13 cellular contexts compared by ENCODE assay signal in genomic region chr9:34451545-34451944, GRCh38. TPM values are rescaled to one million over a fixed set of nuclear protein-coding genes. Genes with fewer than 3 reads are reported as not detected.
A peak's percentile ranks its signal among the peaks of the same experiment; 100 is the strongest.
DNase-seq lines count a peak whose midpoint lies in the region; FAIRE-seq and TF ChIP-seq lines count a peak whose summit lies in the region.
"Had no signal": no experiment of that assay in that cellular context is flagged by ENCODE, and none has a peak within 500 bp of the region (broad histone marks: within the 10 kb centered on the region; RNA-seq: fewer than 3 reads in every experiment).

No MANE protein-coding gene starts in this region.

- intact Hi-C loops in colonic mucosa (cut with DNase I), result no loop called here

- no peaks in the 10 kb centered on the region for H3K36me3 ChIP-seq in hepatocyte (replicated peaks; ENCODE audit: insufficient read depth, low read depth)
- H3K36me3 ChIP-seq in colonic mucosa, result no peaks in the 10 kb centered on the region
- H3K36me3 ChIP-seq: MG63 had no signal

- peaks cover 37% of the 10 kb centered on the region for H4K20me1 ChIP-seq in hepatocyte (ENCODE audit: insufficient read depth, poor library complexity, severe bottlenecking)

- H3K4me3 ChIP-seq in NB4 (ENCODE audit: low read depth, low read length), result no peak overlapping the region
- no peak overlapping the region for H3K4me3 ChIP-seq in fibroblast of mammary gland (ENCODE audit: control insufficient read depth, low read depth, low read length)
- H3K4me3 ChIP-seq in hepatocyte, result no peak overlapping the region
- no peak overlapping the region for H3K4me3 ChIP-seq in colonic mucosa
- H3K4me3 ChIP-seq: MG63 had no signal

- no peak overlapping the region for H2AFZ ChIP-seq in hepatocyte

- DNase-seq in GM03348 (ENCODE audit: low spot score), result peak; percentile 17
- DNase-seq in GM19239 (ENCODE audit: insufficient read length, low spot score), result no peak
- DNase-seq in NB4 (ENCODE audit: low read depth), result peak; percentile 48
- DNase-seq in fibroblast of mammary gland (ENCODE audit: low read depth), result peak; percentile 35
- no peak for DNase-seq in SIG-M5 treated with dmso at 0.1 percent for 504 hours (lab: John Stamatoyannopoulos, UW; ENCODE audit: unreplicated experiment)
- no peak for DNase-seq in hepatocyte (ENCODE audit: low spot score)
- no peak for DNase-seq in colonic mucosa
- DNase-seq in G401 (ENCODE audit: low spot score), result no peak
- DNase-seq: MG63; stimulated activated naive CD4-positive, alpha-beta T cell treated with Interleukin-2 at 50 U/mL for 16 hours had no signal

- no peak overlapping the region for H3K9ac ChIP-seq in colonic mucosa (ENCODE audit: low read depth in 2 of 2, low read length in 2 of 2)

- H3K9me3 ChIP-seq in hepatocyte (ENCODE audit: low read depth) (no peaks in the 10 kb centered on the region), colonic mucosa (no peaks in the 10 kb centered on the region)
- H3K9me3 ChIP-seq: MG63 had no signal

- peaks cover 39% of the 10 kb centered on the region for H3K79me2 ChIP-seq in hepatocyte

- WGBS in hepatocyte (ENCODE audit: low lambda C conversion rate, missing lambda C conversion rate), result 46% methylated on average over 3 of the region's 3 CpGs

- no peaks in the 10 kb centered on the region for H3K27me3 ChIP-seq in hepatocyte
- no peaks in the 10 kb centered on the region for H3K27me3 ChIP-seq in colonic mucosa
- H3K27me3 ChIP-seq: MG63 had no signal

- in situ Hi-C loops in G401 (cut with HindIII; ENCODE audit: low sequenced_read_pairs), result no loop called here

- FAIRE-seq in GM19239 (lab: Jason Lieb, UNC), result peak; percentile 21

- no peaks in the 10 kb centered on the region for H3K9me2 ChIP-seq in hepatocyte (replicated peaks; ENCODE audit: insufficient read depth)

- TF ChIP-seq CTCF in NB4 (IDR thresholded peaks at IDR 0.05; ENCODE audit: low read depth, low read length) (no peak), fibroblast of mammary gland (conservative IDR thresholded peaks at IDR 0.05; ENCODE audit: control insufficient read depth, insufficient read depth, low read depth, low read length) (no peak), hepatocyte (IDR thresholded peaks at IDR 0.05; ENCODE audit: poor library complexity) (no peak), colonic mucosa (IDR thresholded peaks at IDR 0.05) (no peak)

- H3K4me2 ChIP-seq in hepatocyte, result no peak overlapping the region

- H3K27ac ChIP-seq in hepatocyte (no peak overlapping the region), colonic mucosa (no peak overlapping the region)

- H3K4me1 ChIP-seq in hepatocyte (ENCODE audit: insufficient read depth), result no peaks in the 10 kb centered on the region
- no peaks in the 10 kb centered on the region for H3K4me1 ChIP-seq in colonic mucosa

- TF ChIP-seq POLR2A in NB4 (IDR thresholded peaks at IDR 0.05; ENCODE audit: extremely low read depth, insufficient read length), result no peak

RNA-seq across cellular contexts. Expression of gene FAM219A, which starts 6.8 kb away (rescaled TPM):
- total RNA-seq in hepatocyte (8.8 and 9.5 TPM in 2 replicates), colonic mucosa (1 to 10 TPM; 6.3 to 7.5 TPM)
- 15.0 and 16.3 TPM in 2 replicates for polyA plus RNA-seq in hepatocyte
- total RNA-seq in G401 (2014; rRNA removed; shearing (Covaris generic)), result 5.2 TPM in 2 replicates

RNA-seq across cellular contexts. Expression of gene DNAI1, which starts 7.1 kb away (rescaled TPM):
- 0.57 TPM in 1 of 2 replicates, not detected in the other for total RNA-seq in hepatocyte
- polyA plus RNA-seq in hepatocyte, result not detected in 2 replicates
- not detected for total RNA-seq in colonic mucosa
- not detected in 2 replicates for total RNA-seq in G401 (2014; rRNA removed; shearing (Covaris generic))
- total RNA-seq: endothelial cell of umbilical vein; left lobe of liver; T-helper 2 cell treated with Interferon-gamma antibody and Interleukin-4, amounts not matched to agents 100 ng/mL and 5 ng/mL, for 36 hours had no signal
- polyA plus RNA-seq: endothelial cell of umbilical vein had no signal

Comparison
In these comparisons a context has a peak if more than half of its experiments do, and no peak if none do; other contexts are left out.
1. DNase-seq: peak in GM03348 (single experiment), NB4 (single experiment) and fibroblast of mammary gland (single experiment); none in GM19239 (single experiment), SIG-M5 treated with dmso at 0.1 percent for 504 hours (single experiment), hepatocyte (single experiment), colonic mucosa (single experiment) and G401 (single experiment).